ENCODE assay signal across 27 cellular contexts in the genomic region with DNA sequence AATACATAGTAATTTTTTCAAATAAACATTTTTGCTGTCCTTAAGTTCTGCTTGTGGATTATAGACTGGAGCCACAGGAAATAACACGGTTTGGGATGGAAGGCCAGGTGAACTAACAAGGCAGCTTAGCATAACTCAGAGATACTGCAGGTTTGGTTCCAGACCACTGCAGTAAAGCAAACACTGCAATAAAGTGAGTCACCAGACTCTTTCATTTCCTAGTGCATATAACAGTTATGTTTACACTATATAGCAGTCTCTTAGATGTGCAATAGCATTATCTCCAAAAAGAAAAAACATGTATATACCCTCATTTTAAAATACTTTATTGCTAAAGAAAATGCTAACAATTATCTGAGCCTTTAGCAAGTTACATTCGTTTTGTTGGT. TPM values are rescaled to one million over a fixed set of nuclear protein-coding genes. Genes with fewer than 3 reads are reported as not detected.
A peak's percentile ranks its signal among the peaks of the same experiment; 100 is the strongest.
DNase-seq lines count a peak whose midpoint lies in the region; ATAC-seq and TF ChIP-seq lines count a peak whose summit lies in the region.
"Had no signal": no experiment of that assay in that cellular context is flagged by ENCODE, and none has a peak within 500 bp of the region (broad histone marks: within the 10 kb centered on the region; RNA-seq: fewer than 3 reads in every experiment).

No MANE protein-coding gene starts in this region.

- TF ChIP-seq POLR2A in body of pancreas (IDR thresholded peaks at IDR 0.05), result no peak

- H3K4me3 ChIP-seq in body of pancreas, result no peak overlapping the region
- H3K4me3 ChIP-seq: colonic mucosa, esophagus squamous epithelium, tibial nerve had no signal

- intact Hi-C loops in left colon (cut with DNase I, micrococcal nuclease) (loop anchor here in 1 of 2 donors (10.0 kb wide), 1 partner anchor 67 kb away; no protein-coding TSS in a partner anchor), body of pancreas (cut with DNase I) (no loop called here)

- peaks cover 4% of the 10 kb centered on the region for H3K4me1 Mint-ChIP-seq in activated CD8-positive, alpha-beta memory T cell treated with anti-CD3 and anti-CD28 coated beads, Interleukin-2, amount 10 ng/mL, durations not matched to agents 7 days and 5 days
- H3K4me1 Mint-ChIP-seq: stimulated activated naive CD8-positive, alpha-beta T cell treated with anti-CD3 and anti-CD28 coated beads, Interleukin-15, amount 100 ng/mL, for 72 hours had no signal

- no peaks in the 10 kb centered on the region for H3K4me1 ChIP-seq in body of pancreas
- H3K4me1 ChIP-seq: colonic mucosa, esophagus squamous epithelium, tibial nerve had no signal

- no peak overlapping the region for H3K4me3 Mint-ChIP-seq in activated CD8-positive, alpha-beta memory T cell treated with anti-CD3 and anti-CD28 coated beads, Interleukin-2, amount 10 ng/mL, durations not matched to agents 7 days and 5 days
- H3K4me3 Mint-ChIP-seq: activated naive CD8-positive, alpha-beta T cell; activated T-helper 17 cell treated with anti-CD3 and anti-CD28 coated beads, Interleukin-2, amount 50 U/mL, for 72 hours; effector memory CD8-positive, alpha-beta T cell; stimulated activated naive CD8-positive, alpha-beta T cell treated with anti-CD3 and anti-CD28 coated beads, Interleukin-15, amount 100 ng/mL, for 72 hours; WTC11 had no signal

- CTCF ChIA-PET in activated CD8-positive, alpha-beta memory T cell treated with anti-CD3 and anti-CD28 coated beads, Interleukin-2, amount 10 ng/mL, durations not matched to agents 7 days and 5 days (lab: Charles Lee), result interaction anchor here (3.0 kb wide), 1 partner anchor 89 kb away, joined by 9 read pairs; no protein-coding TSS in a partner anchor

- H3K9me3 Mint-ChIP-seq in activated CD8-positive, alpha-beta memory T cell treated with anti-CD3 and anti-CD28 coated beads, Interleukin-2, amount 10 ng/mL, durations not matched to agents 7 days and 5 days (ENCODE audit: low read depth), result no peaks in the 10 kb centered on the region
- H3K9me3 Mint-ChIP-seq: activated T-helper 17 cell treated with anti-CD3 and anti-CD28 coated beads, Interleukin-2, amount 50 U/mL, for 72 hours; effector memory CD8-positive, alpha-beta T cell; stimulated activated naive CD8-positive, alpha-beta T cell treated with anti-CD3 and anti-CD28 coated beads, Interleukin-15, amount 100 ng/mL, for 72 hours; WTC11 had no signal

- peaks cover 0 to 2% of the 10 kb centered on the region in 2 donors for H3K36me3 ChIP-seq in body of pancreas (replicated peaks in 1 of 2; ENCODE audit: insufficient read depth in 1 of 2, low read depth in 2 of 2)
- H3K36me3 ChIP-seq: colonic mucosa had no signal

- H3K27me3 Mint-ChIP-seq in activated CD8-positive, alpha-beta memory T cell treated with anti-CD3 and anti-CD28 coated beads, Interleukin-2, amount 10 ng/mL, durations not matched to agents 7 days and 5 days, result no peaks in the 10 kb centered on the region
- H3K27me3 Mint-ChIP-seq: activated naive CD8-positive, alpha-beta T cell; activated T-helper 17 cell treated with anti-CD3 and anti-CD28 coated beads, Interleukin-2, amount 50 U/mL, for 72 hours; effector memory CD8-positive, alpha-beta T cell; stimulated activated naive CD8-positive, alpha-beta T cell treated with anti-CD3 and anti-CD28 coated beads, Interleukin-15, amount 100 ng/mL, for 72 hours had no signal

- 44 to 47% methylated on average over 2 of the region's 2 CpGs for WGBS in body of pancreas, 2 donors

- TF ChIP-seq CTCF in body of pancreas (IDR thresholded peaks at IDR 0.05), result no peak

- H3K27ac ChIP-seq in body of pancreas, result no peak overlapping the region
- H3K27ac ChIP-seq: colonic mucosa, esophagus squamous epithelium, tibial nerve had no signal

- H3K36me3 Mint-ChIP-seq in activated CD8-positive, alpha-beta memory T cell treated with anti-CD3 and anti-CD28 coated beads, Interleukin-2, amount 10 ng/mL, durations not matched to agents 7 days and 5 days, result peaks cover 36% of the 10 kb centered on the region

- DNase-seq in EH (ENCODE audit: low read depth), result peak; percentile 27
- DNase-seq in NCI-H2029 treated with DMSO at 0.1 percent for 48 hours (lab: John Stamatoyannopoulos, UW), result peak; percentile 43
- peak; percentile 13 for DNase-seq in astrocyte of the hippocampus (ENCODE audit: low read depth, low spot score)
- no peak for DNase-seq in left colon
- DNase-seq in mucosa of gallbladder (ENCODE audit: low spot score), result no peak
- DNase-seq in activated CD8-positive, alpha-beta memory T cell treated with anti-CD3 and anti-CD28 coated beads, Interleukin-2, amount 10 ng/mL, durations not matched to agents 7 days and 5 days, result no peak
- no peak for DNase-seq in body of pancreas
- DNase-seq: activated CD8-positive, alpha-beta memory T cell treated with anti-CD3 and anti-CD28 coated beads, Interleukin-2, amount 50 U/mL, for 48 hours; C1 segment of cervical spinal cord; colonic mucosa; effector memory CD8-positive, alpha-beta T cell; esophagus squamous epithelium; H7; islet precursor cell; NCI-H2171; NCI-H526 treated with DMSO at 0.1 percent for 48 hours; stimulated activated CD4-positive, alpha-beta T cell treated with anti-CD3 and anti-CD28 coated beads, Interleukin-15, amount 100 ng/mL, for 24 hours; stimulated activated naive CD8-positive, alpha-beta T cell treated with anti-CD3 and anti-CD28 coated beads, Interleukin-15, amount 100 ng/mL, for 72 hours; T-helper 9 cell had no signal

- no peaks in the 10 kb centered on the region for H3K9me3 ChIP-seq in body of pancreas
- H3K9me3 ChIP-seq: colonic mucosa, esophagus squamous epithelium, tibial nerve had no signal

- H3K27me3 ChIP-seq in body of pancreas, result no peaks in the 10 kb centered on the region
- H3K27me3 ChIP-seq: colonic mucosa, esophagus squamous epithelium, tibial nerve had no signal

- H3K27ac Mint-ChIP-seq in activated CD8-positive, alpha-beta memory T cell treated with anti-CD3 and anti-CD28 coated beads, Interleukin-2, amount 10 ng/mL, durations not matched to agents 7 days and 5 days, result no peak overlapping the region
- H3K27ac Mint-ChIP-seq: activated naive CD8-positive, alpha-beta T cell; activated T-helper 17 cell treated with anti-CD3 and anti-CD28 coated beads, Interleukin-2, amount 50 U/mL, for 72 hours; stimulated activated naive CD8-positive, alpha-beta T cell treated with anti-CD3 and anti-CD28 coated beads, Interleukin-15, amount 100 ng/mL, for 72 hours; WTC11 had no signal

- ATAC-seq in left colon, result peak; percentile 99
- ATAC-seq in HG03196 (IDR thresholded peaks at IDR 0.05; ENCODE audit: unreplicated experiment), result no peak
- no peak for ATAC-seq in activated CD8-positive, alpha-beta memory T cell treated with anti-CD3 and anti-CD28 coated beads, Interleukin-2, amount 10 ng/mL, durations not matched to agents 7 days and 5 days
- ATAC-seq in body of pancreas, result no peak
- ATAC-seq: activated T-helper 17 cell treated with anti-CD3 and anti-CD28 coated beads, Interleukin-2, amount 50 U/mL, for 72 hours; effector memory CD8-positive, alpha-beta T cell; Right ventricle myocardium inferior; stimulated activated naive CD8-positive, alpha-beta T cell treated with anti-CD3 and anti-CD28 coated beads, Interleukin-15, amount 100 ng/mL, for 72 hours; WTC11 had no signal

RNA-seq across cellular contexts. Expression of gene LRRC42, which starts 22.0 kb away (rescaled TPM):
- 10 to 100 TPM; 19.7 to 24.0 TPM for total RNA-seq in left colon
- total RNA-seq in mucosa of gallbladder, result 25.7 TPM
- 10 to 100 TPM; 20.5 to 22.3 TPM for total RNA-seq in activated CD8-positive, alpha-beta memory T cell treated with anti-CD3 and anti-CD28 coated beads, Interleukin-2, amount 10 ng/mL, durations not matched to agents 7 days and 5 days
- 10 to 100 TPM in 1 of 2 donors, 1 to 10 TPM in 1; 2.3 to 17.1 TPM for total RNA-seq in body of pancreas

RNA-seq across cellular contexts. Expression of gene IFT25, which starts 22.6 kb away (rescaled TPM):
- total RNA-seq in left colon (10 to 100 TPM; 15.7 to 17.9 TPM), mucosa of gallbladder (24.4 TPM), body of pancreas (10 to 100 TPM in 1 of 2 donors, 1 to 10 TPM in 1; 6.6 to 17.6 TPM)
- 10 to 100 TPM; 69.3 to 82.6 TPM for total RNA-seq in activated CD8-positive, alpha-beta memory T cell treated with anti-CD3 and anti-CD28 coated beads, Interleukin-2, amount 10 ng/mL, durations not matched to agents 7 days and 5 days

RNA-seq across cellular contexts. Expression of gene LDLRAD1, which starts 49.9 kb away (rescaled TPM):
- total RNA-seq in left colon (not detected), mucosa of gallbladder (1.3 TPM), body of pancreas (not detected)
- not detected for total RNA-seq in activated CD8-positive, alpha-beta memory T cell treated with anti-CD3 and anti-CD28 coated beads, Interleukin-2, amount 10 ng/mL, durations not matched to agents 7 days and 5 days
- total RNA-seq: activated T-helper 17 cell treated with anti-CD3 and anti-CD28 coated beads, Interleukin-2, amount 50 U/mL, for 72 hours; H7; lung microvascular endothelial cell; MCF 10A; Right ventricle myocardium inferior; tibial nerve had no signal

Comparison
In these comparisons a context has a peak if more than half of its experiments do, and no peak if none do; other contexts are left out.
1. DNase-seq: peak in EH (single experiment), NCI-H2029 treated with DMSO at 0.1 percent for 48 hours (single experiment) and astrocyte of the hippocampus (single experiment); none in left colon (0 of 2), mucosa of gallbladder (single experiment), activated CD8-positive, alpha-beta memory T cell treated with anti-CD3 and anti-CD28 coated beads, Interleukin-2, amount 10 ng/mL, durations not matched to agents 7 days and 5 days (single experiment) and body of pancreas (0 of 4).